8 cellular contexts compared by ENCODE assay signal in the genomic region with DNA sequence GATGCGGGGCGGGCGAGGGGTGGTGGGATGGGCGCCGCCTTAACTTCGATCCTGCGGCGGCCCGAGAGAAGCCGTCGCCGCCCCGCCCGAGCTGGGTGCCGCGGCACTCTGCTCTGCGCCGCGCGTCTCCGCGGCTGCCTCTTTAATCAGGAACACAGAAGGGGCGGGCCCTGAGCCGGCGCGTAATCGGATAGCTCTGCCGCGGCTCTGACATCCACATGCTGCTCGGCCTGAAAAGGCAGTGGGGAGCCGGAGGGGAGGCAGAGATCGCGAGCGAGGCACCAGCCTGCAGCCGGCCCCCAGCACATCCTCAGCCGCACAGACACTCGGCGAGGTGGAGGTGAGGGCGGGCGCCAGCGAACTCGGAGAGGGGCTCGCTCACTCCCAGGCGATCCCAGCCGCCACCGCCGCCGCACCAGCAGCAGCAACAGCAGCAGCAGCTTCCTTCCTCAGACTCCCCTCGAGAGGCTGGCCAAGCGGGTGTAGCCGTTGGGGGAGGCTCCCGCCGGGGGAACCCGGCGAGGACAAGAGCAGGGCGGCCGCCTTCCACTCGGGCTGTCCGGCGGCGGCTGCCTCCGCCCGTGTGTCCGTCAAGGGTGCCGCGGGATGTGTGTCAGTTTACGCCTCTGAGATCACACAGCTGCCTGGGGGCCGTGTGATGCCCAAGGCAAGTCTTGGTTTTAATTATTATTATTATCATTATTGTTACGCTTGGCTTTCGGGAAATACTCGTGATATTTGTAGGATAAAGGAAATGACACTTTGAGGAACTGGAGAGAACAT. TPM values are rescaled to one million over a fixed set of nuclear protein-coding genes. Genes with fewer than 3 reads are reported as not detected.
A peak's percentile ranks its signal among the peaks of the same experiment; 100 is the strongest.
DNase-seq lines count a peak whose midpoint lies in the region; ATAC-seq and TF ChIP-seq lines count a peak whose summit lies in the region.

A gene with protein sequence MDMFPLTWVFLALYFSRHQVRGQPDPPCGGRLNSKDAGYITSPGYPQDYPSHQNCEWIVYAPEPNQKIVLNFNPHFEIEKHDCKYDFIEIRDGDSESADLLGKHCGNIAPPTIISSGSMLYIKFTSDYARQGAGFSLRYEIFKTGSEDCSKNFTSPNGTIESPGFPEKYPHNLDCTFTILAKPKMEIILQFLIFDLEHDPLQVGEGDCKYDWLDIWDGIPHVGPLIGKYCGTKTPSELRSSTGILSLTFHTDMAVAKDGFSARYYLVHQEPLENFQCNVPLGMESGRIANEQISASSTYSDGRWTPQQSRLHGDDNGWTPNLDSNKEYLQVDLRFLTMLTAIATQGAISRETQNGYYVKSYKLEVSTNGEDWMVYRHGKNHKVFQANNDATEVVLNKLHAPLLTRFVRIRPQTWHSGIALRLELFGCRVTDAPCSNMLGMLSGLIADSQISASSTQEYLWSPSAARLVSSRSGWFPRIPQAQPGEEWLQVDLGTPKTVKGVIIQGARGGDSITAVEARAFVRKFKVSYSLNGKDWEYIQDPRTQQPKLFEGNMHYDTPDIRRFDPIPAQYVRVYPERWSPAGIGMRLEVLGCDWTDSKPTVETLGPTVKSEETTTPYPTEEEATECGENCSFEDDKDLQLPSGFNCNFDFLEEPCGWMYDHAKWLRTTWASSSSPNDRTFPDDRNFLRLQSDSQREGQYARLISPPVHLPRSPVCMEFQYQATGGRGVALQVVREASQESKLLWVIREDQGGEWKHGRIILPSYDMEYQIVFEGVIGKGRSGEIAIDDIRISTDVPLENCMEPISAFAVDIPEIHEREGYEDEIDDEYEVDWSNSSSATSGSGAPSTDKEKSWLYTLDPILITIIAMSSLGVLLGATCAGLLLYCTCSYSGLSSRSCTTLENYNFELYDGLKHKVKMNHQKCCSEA (plus strand): TSS at position 263 of the 783 bp plus-strand sequence. CDS start 790 bp downstream, outside the sequence.

- H3K36me3 ChIP-seq in Panc1 (ENCODE audit: control insufficient read depth, insufficient read depth, low read length) = no peaks in the 10 kb centered on the region
- no peaks in the 10 kb centered on the region for H3K36me3 ChIP-seq in naive thymus-derived CD4-positive, alpha-beta T cell (ENCODE audit: control insufficient read depth in 2 of 3, insufficient read depth in 3 of 3, low read length in 3 of 3)
- no peaks in the 10 kb centered on the region for H3K36me3 ChIP-seq in tibial artery

- peak; percentile 63 for ATAC-seq in GM21576 (IDR thresholded peaks at IDR 0.05; ENCODE audit: unreplicated experiment)
- peak; percentile 78 for ATAC-seq in Panc1
- peak; percentile 85 for ATAC-seq in naive thymus-derived CD4-positive, alpha-beta T cell

- POLR2A ChIA-PET in Panc1 (lab: Charles Lee) = no interaction called here
- POLR2A ChIA-PET in naive thymus-derived CD4-positive, alpha-beta T cell (lab: Charles Lee) = no interaction called here

- H3K27ac ChIP-seq in Panc1 (ENCODE audit: low read length) = no peak within 1 kb of the TSS
- no peak within 1 kb of the TSS for H3K27ac ChIP-seq in naive thymus-derived CD4-positive, alpha-beta T cell (ENCODE audit: low read depth, low read length)
- peak within 1 kb of the TSS; percentile 68 to 79 for H3K27ac ChIP-seq in tibial artery

- H3K27me3 Mint-ChIP-seq in naive thymus-derived CD4-positive, alpha-beta T cell = peaks cover 59 to 77% (median 63%) of the 10 kb centered on the region in 5 donors

- CTCF ChIA-PET in Panc1 (lab: Charles Lee) = interaction anchor here (1.3 kb wide), 1 partner anchor 811 kb away, joined by 4 read pairs; no protein-coding TSS in a partner anchor
- CTCF ChIA-PET in naive thymus-derived CD4-positive, alpha-beta T cell (lab: Charles Lee) = interaction anchor here (1.7 kb wide), 1 partner anchor 811 kb away, joined by 7 read pairs; no protein-coding TSS in a partner anchor

- H3K4me1 ChIP-seq in Panc1 (ENCODE audit: control insufficient read depth, insufficient read depth, low read length) = peaks cover 2% of the 10 kb centered on the region; the same call in 1 of the 2 replicates
- H3K4me1 ChIP-seq in naive thymus-derived CD4-positive, alpha-beta T cell (ENCODE audit: control insufficient read depth in 2 of 2, insufficient read depth in 2 of 2, low read length in 2 of 2) = no peaks in the 10 kb centered on the region
- peaks cover 0 to 46% (median 30%) of the 10 kb centered on the region in 4 donors for H3K4me1 ChIP-seq in tibial artery

- H3K27ac Mint-ChIP-seq in naive thymus-derived CD4-positive, alpha-beta T cell = peak within 1 kb of the TSS in 1 of 9 donors; percentile 72

- peak within 1 kb of the TSS; percentile 53 to 55 for H3K4me3 ChIP-seq in Panc1 (ENCODE audit: low read depth in 2 of 2, low read length in 2 of 2)
- peak within 1 kb of the TSS; percentile 75 for H3K4me3 ChIP-seq in fibroblast of the aortic adventitia (ENCODE audit: low read depth, low read length)
- peak within 1 kb of the TSS; percentile 47 for H3K4me3 ChIP-seq in naive thymus-derived CD4-positive, alpha-beta T cell (ENCODE audit: low read length)
- peak within 1 kb of the TSS; percentile 59 to 79 for H3K4me3 ChIP-seq in tibial artery

- peak within 1 kb of the TSS; percentile 76 to 91 (median 82) for H3K4me3 Mint-ChIP-seq in naive thymus-derived CD4-positive, alpha-beta T cell

- peaks cover 16 to 58% (median 34%) of the 10 kb centered on the region in 7 donors for H3K4me1 Mint-ChIP-seq in naive thymus-derived CD4-positive, alpha-beta T cell

- H3K9me3 ChIP-seq in Panc1 (ENCODE audit: control insufficient read depth, insufficient read depth, low read depth, low read length) (no peaks in the 10 kb centered on the region), tibial artery (no peaks in the 10 kb centered on the region)
- no peaks in the 10 kb centered on the region for H3K9me3 ChIP-seq in naive thymus-derived CD4-positive, alpha-beta T cell (ENCODE audit: control insufficient read depth in 2 of 3, low read length in 3 of 3)

- peaks cover 0 to 5% (median 0%) of the 10 kb centered on the region in 5 donors for H3K36me3 Mint-ChIP-seq in naive thymus-derived CD4-positive, alpha-beta T cell

- TF ChIP-seq CTCF in Panc1 (IDR thresholded peaks at IDR 0.05) = no peak
- peak; percentile 4 for TF ChIP-seq CTCF in fibroblast of the aortic adventitia (IDR thresholded peaks at IDR 0.05; ENCODE audit: insufficient read depth, low read length)
- peak in 1 of 2 experiments; percentile 13 for TF ChIP-seq CTCF in tibial artery (IDR thresholded peaks at IDR 0.05)

- H3K9me3 Mint-ChIP-seq in naive thymus-derived CD4-positive, alpha-beta T cell = peaks cover 0 to 1% (median 0%) of the 10 kb centered on the region in 11 donors

- in situ Hi-C loops in Panc1 (cut with HindIII; ENCODE audit: low pct_unique_long_range_greater_than_20kb, low sequenced_read_pairs) = no loop called here

- BruUV-seq in Panc1 (replicated peaks; lab: Mats Ljungman, UMichigan) = no TSS peak

- H3K27me3 ChIP-seq in Panc1 (ENCODE audit: control insufficient read depth, insufficient read depth, low read length) (peaks cover 22% of the 10 kb centered on the region), tibial artery (peaks cover 0 to 19% of the 10 kb centered on the region in 2 donors)
- peaks cover 3 to 14% of the 10 kb centered on the region in 2 donors for H3K27me3 ChIP-seq in naive thymus-derived CD4-positive, alpha-beta T cell (ENCODE audit: control insufficient read depth in 2 of 2, insufficient read depth in 2 of 2, low read length in 2 of 2)

- peak; percentile 93 for DNase-seq in DMS 273 (lab: John Stamatoyannopoulos, UW; ENCODE audit: unreplicated experiment)
- DNase-seq in HuH-7 (ENCODE audit: low spot score) = peak; percentile 74
- no peak for DNase-seq in Panc1 (ENCODE audit: low read depth, low spot score)
- DNase-seq in activated effector memory CD4-positive, alpha-beta T cell treated with anti-CD3 and anti-CD28 coated beads, Interleukin-2, amount 50 U/mL, for 16 hours = peak; percentile 70
- DNase-seq in fibroblast of the aortic adventitia (ENCODE audit: low read depth) = peak; percentile 80
- peak in 8 of 9 donors; percentile 15 to 73 (median 44) for DNase-seq in naive thymus-derived CD4-positive, alpha-beta T cell
- peak; percentile 84 to 87 for DNase-seq in tibial artery

- intact Hi-C loops in Panc1 (cut with micrococcal nuclease; ENCODE audit: unreplicated experiment) (loop anchor here (5.0 to 10.0 kb wide), 2 partner anchors 658 to 1355 kb away; no protein-coding TSS in a partner anchor), tibial artery (cut with DNase I; ENCODE audit: low total_unique reads) (loop anchor here (5.0 kb wide), 1 partner anchor 1420 kb away; no protein-coding TSS in a partner anchor)
- intact Hi-C loops in naive thymus-derived CD4-positive, alpha-beta T cell (cut with micrococcal nuclease) = loop anchor here in 1 of 2 donors (1.0 to 5.0 kb wide), 6 partner anchors 25 to 1575 kb away; no protein-coding TSS in a partner anchor

RNA-seq across cellular contexts. Expression of the gene that starts here (rescaled TPM):
- total RNA-seq in Panc1 (2021; ENCODE audit: unreplicated experiment) (6.7 TPM), fibroblast of the aortic adventitia (ENCODE audit: low replicate concordance) (11.2 and 12.6 TPM in 2 replicates)
- polyA plus RNA-seq in Panc1 (2012; ENCODE audit: insufficient read length) = 5.3 TPM
- total RNA-seq in naive thymus-derived CD4-positive, alpha-beta T cell = 10 to 100 TPM in 1 of 5 experiments, 1 to 10 TPM in 3, under 1 TPM in 1; 0.50 to 23.7 (median 2.2) TPM
- under 1 TPM; 0.35 to 0.51 TPM for polyA plus RNA-seq in naive thymus-derived CD4-positive, alpha-beta T cell

Comparison
In these comparisons a context has a peak if more than half of its experiments do, and no peak if none do; other contexts are left out.
1. H3K27ac ChIP-seq: peak in tibial artery (2 of 2); none in Panc1 (single experiment) and naive thymus-derived CD4-positive, alpha-beta T cell (single experiment).
2. Peak in every context shown above with its lines, with median percentiles within 50 percentile points of each other: ATAC-seq and H3K4me3 ChIP-seq.